In genomic region chr6:30726506-30727413, GRCh38 we compare ENCODE assay signal across 1 cellular context.
A peak's percentile ranks its signal among the peaks of the same experiment; 100 is the strongest.
TF ChIP-seq lines count a peak whose summit lies in the region.

No MANE protein-coding gene starts in this region.

TF ChIP-seq in SK-N-SH treated with all-trans-retinoic acid at 6 μM for 48 hours, 23 proteins besides CTCF, POLR2A, EP300 and RAD21 (continued from another document):
- TF ChIP-seq POU6F1 (CRISPR knock-in tag; IDR thresholded peaks at IDR 0.05; ENCODE audit: borderline replicate concordance, low read depth) (no peak), ZFP30 (CRISPR knock-in tag; IDR thresholded peaks at IDR 0.05) (no peak), CREB5 (CRISPR knock-in tag; IDR thresholded peaks at IDR 0.05; ENCODE audit: low read depth) (peak; percentile 40; the same call in 1 of the 2 replicates), OSR1 (CRISPR knock-in tag; IDR thresholded peaks at IDR 0.05) (no peak), RARB (CRISPR knock-in tag; IDR thresholded peaks at IDR 0.05) (no peak), TOX (CRISPR knock-in tag; IDR thresholded peaks at IDR 0.05; ENCODE audit: borderline replicate concordance) (no peak), PATZ1 (CRISPR knock-in tag; IDR thresholded peaks at IDR 0.05; ENCODE audit: borderline replicate concordance) (no peak), ISL1 (CRISPR knock-in tag; IDR thresholded peaks at IDR 0.05) (no peak; the same call in 1 of the 2 replicates), ZFP3 (CRISPR knock-in tag; IDR thresholded peaks at IDR 0.05) (no peak), ZC3H10 (CRISPR knock-in tag; IDR thresholded peaks at IDR 0.05) (peak; percentile 8; the same call in 1 of the 2 replicates), PPARA (CRISPR knock-in tag; IDR thresholded peaks at IDR 0.05; ENCODE audit: borderline replicate concordance) (no peak)
TF ChIP-seq in SK-N-SH treated with all-trans-retinoic acid at 6 μM for 48 hours: peak in this region for 3.
